21 cellular contexts compared by ENCODE assay signal in the genomic region with DNA sequence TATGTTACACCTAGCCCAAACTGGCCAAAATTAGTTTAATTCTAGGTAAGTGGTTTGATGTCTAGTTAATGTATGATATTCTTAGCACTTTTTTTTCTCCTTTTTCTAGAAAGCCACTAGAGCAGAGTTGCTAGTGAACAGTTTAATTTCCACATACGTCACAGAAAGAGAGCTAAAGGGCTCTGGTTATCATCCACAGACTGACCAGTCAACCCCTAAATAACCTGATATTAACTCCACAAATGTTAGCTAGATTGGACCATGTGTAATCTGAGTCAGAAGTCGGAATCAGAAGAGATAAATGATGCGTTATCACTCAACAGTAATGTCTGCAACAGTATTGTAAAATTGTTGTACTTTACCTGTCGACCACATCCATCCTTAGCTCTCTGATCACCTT.
"Had no signal": no experiment of that assay in that cellular context is flagged by ENCODE, and none has a peak within 500 bp of the region (broad histone marks: within the 10 kb centered on the region; RNA-seq: fewer than 3 reads in every experiment).

No MANE protein-coding gene starts in this region.

- H3K27ac ChIP-seq: epithelial cell of prostate, esophagus muscularis mucosa, lower lobe of right lung, tibial artery, upper lobe of left lung, uterus had no signal

- H3K4me2 ChIP-seq: smooth muscle cell had no signal

- H3K27ac Mint-ChIP-seq: dendritic cell treated with granulocyte-macrophage colony-stimulating factor and Interleukin-4, amounts not matched to agents 40 ng/mL and 50 ng/mL, for 4 days had no signal

- H3K27me3 Mint-ChIP-seq: dendritic cell treated with granulocyte-macrophage colony-stimulating factor and Interleukin-4, amounts not matched to agents 40 ng/mL and 50 ng/mL, for 4 days; effector memory CD8-positive, alpha-beta T cell had no signal

- H3K4me1 ChIP-seq: esophagus muscularis mucosa, lower lobe of right lung, upper lobe of left lung, uterus had no signal

- H3K9me3 ChIP-seq: gastrocnemius medialis, tibial artery, uterus had no signal

- H3K36me3 ChIP-seq: gastrocnemius medialis, tibial artery, upper lobe of left lung, uterus had no signal

- ATAC-seq: effector memory CD8-positive, alpha-beta T cell; left lung; stimulated activated naive CD8-positive, alpha-beta T cell treated with anti-CD3 and anti-CD28 coated beads, Interleukin-15, Interleukin-2, amounts not matched to agents 100 U/mL and 50 U/mL, for 24 hours had no signal

- H3K4me3 Mint-ChIP-seq: dendritic cell treated with granulocyte-macrophage colony-stimulating factor and Interleukin-4, amounts not matched to agents 40 ng/mL and 50 ng/mL, for 4 days; effector memory CD8-positive, alpha-beta T cell had no signal

- FAIRE-seq: colon had no signal

- H3K9me3 Mint-ChIP-seq: effector memory CD8-positive, alpha-beta T cell had no signal

- H3K27me3 ChIP-seq: esophagus muscularis mucosa, gastrocnemius medialis, heart right ventricle, left lung, tibial artery, upper lobe of left lung, uterus had no signal

- DNase-seq: effector memory CD8-positive, alpha-beta T cell; gastrocnemius medialis; heart right ventricle; hypothalamus; islet precursor cell; left lung; lower lobe of right lung; mesenchymal stem cell; midbrain; posterior cingulate gyrus; right cardiac atrium; stimulated activated CD4-positive, alpha-beta T cell treated with anti-CD3 and anti-CD28 coated beads, Interleukin-2, amount 100 ng/mL, for 48 hours; stimulated activated naive CD8-positive, alpha-beta T cell treated with anti-CD3 and anti-CD28 coated beads, Interleukin-15, Interleukin-2, amounts not matched to agents 100 U/mL and 50 U/mL, for 24 hours; tibial artery; upper lobe of left lung; uterus had no signal

- H3K4me3 ChIP-seq: esophagus muscularis mucosa, gastrocnemius medialis, heart right ventricle, left lung, lower lobe of right lung, smooth muscle cell, tibial artery, upper lobe of left lung, uterus had no signal
